In genomic region chr16:89924298-89924924, GRCh38 we compare ENCODE assay signal across 8 cellular contexts. TPM values are rescaled to one million over a fixed set of nuclear protein-coding genes. Genes with fewer than 3 reads are reported as not detected.
DNase-seq lines count a peak whose midpoint lies in the region; ATAC-seq, FAIRE-seq and TF ChIP-seq lines count a peak whose summit lies in the region.

No MANE protein-coding gene starts in this region.

- DNase-seq in NCI-H345 (lab: John Stamatoyannopoulos, UW) (peak; percentile 38), NCI-H345 treated with DMSO at 0.1 percent for 48 hours (lab: John Stamatoyannopoulos, UW; ENCODE audit: unreplicated experiment) (no peak), NB4 (ENCODE audit: low read depth) (peak; percentile 76), WTC11 (ENCODE audit: low spot score) (peak; percentile 87), frontal cortex (ENCODE audit: low spot score in 2 of 2) (peak; percentile 56 to 64), MM.1S (no peak)
- peak; percentile 33 for DNase-seq in stimulated activated naive CD8-positive, alpha-beta T cell treated with anti-CD3 and anti-CD28 coated beads, Interleukin-15, Interleukin-2, amounts not matched to agents 100 U/mL and 50 U/mL, for 24 hours

- no peaks in the 10 kb centered on the region for H3K9me2 ChIP-seq in MM.1S (replicated peaks; ENCODE audit: insufficient read depth, low read length)

- peaks cover 16% of the 10 kb centered on the region for H3K4me1 Mint-ChIP-seq in WTC11

- H2AFZ ChIP-seq in MM.1S (ENCODE audit: low read length) = no peak overlapping the region

- H3F3A ChIP-seq in MM.1S (ENCODE audit: insufficient read depth, low read length) = no peaks in the 10 kb centered on the region

- TF ChIP-seq POLR2A in NB4 (IDR thresholded peaks at IDR 0.05; ENCODE audit: extremely low read depth, insufficient read length) = no peak

- peaks cover 29% of the 10 kb centered on the region for H3K27me3 ChIP-seq in MM.1S (replicated peaks; ENCODE audit: insufficient read depth, low read length)

- FAIRE-seq in frontal cortex (lab: Jason Lieb, UNC) = no peak

- H3K9me3 ChIP-seq in MM.1S (replicated peaks; ENCODE audit: insufficient read depth, low read length) = no peaks in the 10 kb centered on the region

- no peaks in the 10 kb centered on the region for H3K9me3 Mint-ChIP-seq in WTC11

- no peak overlapping the region for H3K4me3 ChIP-seq in NB4 (ENCODE audit: low read depth, low read length)
- H3K4me3 ChIP-seq in MM.1S (ENCODE audit: low read length) = no peak overlapping the region

- H3K9ac ChIP-seq in MM.1S (ENCODE audit: low read length) = no peak overlapping the region

- no peaks in the 10 kb centered on the region for H3K4me1 ChIP-seq in MM.1S (ENCODE audit: low read length)

- no peak overlapping the region for H3K27ac Mint-ChIP-seq in WTC11

- no peak overlapping the region for H3K27ac ChIP-seq in MM.1S (ENCODE audit: low read length)

- H3K36me3 ChIP-seq in MM.1S (replicated peaks; ENCODE audit: insufficient read depth, low read length) = no peaks in the 10 kb centered on the region

- H3K79me2 ChIP-seq in MM.1S (ENCODE audit: low read length) = no peaks in the 10 kb centered on the region

- no peaks in the 10 kb centered on the region for H4K20me1 ChIP-seq in MM.1S (ENCODE audit: insufficient read depth, low read length)

- H3K4me3 Mint-ChIP-seq in WTC11 = peak overlapping the region; percentile 63

- POLR2A ChIA-PET in WTC11 (lab: Charles Lee) = interaction anchor here (0.6 to 1.8 kb wide), 5 partner anchors 11 to 93 kb away, joined by 3 to 7 read pairs (median 4); partner anchors contain the start of genes DEF8 and TCF25

- peaks cover 4% of the 10 kb centered on the region; the same call in 1 of the 2 replicates for H3K36me3 Mint-ChIP-seq in WTC11

- H3K4me2 ChIP-seq in MM.1S (ENCODE audit: low read depth, low read length) = no peak overlapping the region

- CTCF ChIA-PET in WTC11 (lab: Charles Lee) = interaction anchor here (0.6 to 5.7 kb wide), 14 partner anchors 15 to 283 kb away, joined by 3 to 70 read pairs (median 4); partner anchors contain the start of genes DBNDD1, DEF8 and TCF25

- TF ChIP-seq CTCF in NB4 (IDR thresholded peaks at IDR 0.05; ENCODE audit: low read depth, low read length) (no peak), WTC11 (IDR thresholded peaks at IDR 0.05) (no peak), MM.1S (IDR thresholded peaks at IDR 0.05; ENCODE audit: low read length) (no peak)

- ATAC-seq in WTC11 = peak; percentile 32
- ATAC-seq in stimulated activated naive CD8-positive, alpha-beta T cell treated with anti-CD3 and anti-CD28 coated beads, Interleukin-15, Interleukin-2, amounts not matched to agents 100 U/mL and 50 U/mL, for 24 hours = no peak
- no peak for ATAC-seq in GM19467 (IDR thresholded peaks at IDR 0.05; ENCODE audit: unreplicated experiment)

- H3K27me3 Mint-ChIP-seq in WTC11 (ENCODE audit: low read depth) = peaks cover 26% of the 10 kb centered on the region

TF ChIP-seq in WTC11, 78 proteins besides CTCF, POLR2A, EP300 and RAD21:
- TF ChIP-seq USF1 (CRISPR knock-in tag; IDR thresholded peaks at IDR 0.05) = peak; percentile 54; the same call in 1 of the 2 replicates
- no peak for TF ChIP-seq SMAD4 (CRISPR knock-in tag; IDR thresholded peaks at IDR 0.05)
- no peak for TF ChIP-seq JAZF1 (CRISPR knock-in tag; IDR thresholded peaks at IDR 0.05)
- no peak for TF ChIP-seq HMGA2 (CRISPR knock-in tag; IDR thresholded peaks at IDR 0.05)
- no peak for TF ChIP-seq ZNF396 (CRISPR knock-in tag; IDR thresholded peaks at IDR 0.05; ENCODE audit: borderline replicate concordance)
- peak; percentile 61 for TF ChIP-seq FOXK1 (CRISPR knock-in tag; IDR thresholded peaks at IDR 0.05)
- no peak for TF ChIP-seq HMGXB4 (CRISPR knock-in tag; IDR thresholded peaks at IDR 0.05)
- no peak for TF ChIP-seq FOXJ3 (CRISPR knock-in tag; IDR thresholded peaks at IDR 0.05; ENCODE audit: borderline replicate concordance)
- TF ChIP-seq ZBTB43 (CRISPR knock-in tag; IDR thresholded peaks at IDR 0.05) = no peak
- no peak for TF ChIP-seq ESRRA (CRISPR knock-in tag; IDR thresholded peaks at IDR 0.05; ENCODE audit: borderline replicate concordance)
- 0 out of 2 replicates have a peak, but pooled peaks have one; percentile 54 for TF ChIP-seq USF2 (CRISPR knock-in tag; IDR thresholded peaks at IDR 0.05)

RNA-seq across cellular contexts. Expression of gene TUBB3, which starts 1.3 kb away (rescaled TPM):
- total RNA-seq in WTC11 (2021) (150 to 209 TPM (median 163 TPM) in 3 replicates), frontal cortex (3,334 TPM)

RNA-seq across cellular contexts. Expression of gene MC1R, which starts 5.7 kb away (rescaled TPM):
- total RNA-seq in WTC11 (2021) = 3.4 to 3.8 TPM (median 3.5 TPM) in 3 replicates
- total RNA-seq in frontal cortex = 3.3 TPM

RNA-seq across cellular contexts. Expression of gene DEF8, which starts 24.1 kb away (rescaled TPM):
- total RNA-seq in WTC11 (2021) (64.5 to 64.7 TPM (median 64.6 TPM) in 3 replicates), frontal cortex (51.8 TPM)

RNA-seq across cellular contexts. Expression of gene TCF25, which starts 51.0 kb away (rescaled TPM):
- total RNA-seq in WTC11 (2021) (113 to 155 TPM (median 127 TPM) in 3 replicates), frontal cortex (177 TPM)

Comparison
In these comparisons a context has a peak if more than half of its experiments do, and no peak if none do; other contexts are left out.
1. DNase-seq: peak in NCI-H345 (single experiment), NB4 (single experiment), WTC11 (single experiment), frontal cortex (2 of 2) and stimulated activated naive CD8-positive, alpha-beta T cell treated with anti-CD3 and anti-CD28 coated beads, Interleukin-15, Interleukin-2, amounts not matched to agents 100 U/mL and 50 U/mL, for 24 hours (single experiment); none in NCI-H345 treated with DMSO at 0.1 percent for 48 hours (single experiment) and MM.1S (single experiment).
2. RNA of gene TUBB3, which starts 1.3 kb away (total RNA-seq): 3,334 TPM in frontal cortex (single experiment); 150 to 209 TPM in WTC11; every median in the first group is over 10 times any median in the second.